ENCODE assay signal across 17 cellular contexts in the genomic region with DNA sequence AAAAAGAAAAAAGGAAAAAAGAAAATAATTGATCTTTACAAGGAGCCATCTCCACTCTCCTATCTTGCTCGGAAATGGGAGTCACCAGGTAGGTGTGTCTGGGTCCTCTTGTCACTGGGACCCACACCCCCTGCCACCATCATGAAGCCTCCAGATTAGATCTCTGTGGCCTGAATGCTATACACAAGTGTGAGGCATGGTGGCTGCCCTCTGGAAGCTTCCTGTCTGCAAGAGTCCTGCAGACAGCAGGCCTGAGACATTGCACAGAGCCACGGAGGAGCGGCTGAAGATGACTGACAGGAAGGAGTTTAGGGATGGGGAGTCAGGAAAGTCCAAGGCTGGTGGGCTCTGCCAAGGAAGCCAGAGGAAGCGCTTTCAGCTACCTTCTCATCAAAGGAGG. TPM values are rescaled to one million over a fixed set of nuclear protein-coding genes. Genes with fewer than 3 reads are reported as not detected.
DNase-seq lines count a peak whose midpoint lies in the region; ATAC-seq and TF ChIP-seq lines count a peak whose summit lies in the region.
"Had no signal": no experiment of that assay in that cellular context is flagged by ENCODE, and none has a peak within 500 bp of the region (broad histone marks: within the 10 kb centered on the region; RNA-seq: fewer than 3 reads in every experiment).

No MANE protein-coding gene starts in this region.

- H3K27ac ChIP-seq in left ventricle myocardium inferior (replicated peaks) (peak overlapping the region; percentile 94), right atrium auricular region (no peak overlapping the region), cingulate gyrus (ENCODE audit: low read depth, low read length) (peak overlapping the region; percentile 89), neuronal stem cell (replicated peaks; ENCODE audit: low read length) (no peak overlapping the region), temporal lobe (ENCODE audit: low read depth, low read length) (peak overlapping the region; percentile 98)
- H3K27ac ChIP-seq: 22Rv1, BLaER1 had no signal

- peak overlapping the region; percentile 2 for H3K9ac ChIP-seq in neuronal stem cell (ENCODE audit: low read depth, low read length, poor library complexity)
- H3K9ac ChIP-seq: BLaER1 had no signal

- no peaks in the 10 kb centered on the region for H3K9me3 ChIP-seq in left ventricle myocardium inferior (replicated peaks)
- H3K9me3 ChIP-seq in right atrium auricular region, result no peaks in the 10 kb centered on the region
- no peaks in the 10 kb centered on the region for H3K9me3 ChIP-seq in neuronal stem cell (replicated peaks in 1 of 2; ENCODE audit: control insufficient read depth in 2 of 2, insufficient read depth in 1 of 2, low read depth in 1 of 2, low read length in 2 of 2)
- H3K9me3 ChIP-seq: BLaER1 had no signal

- H4K91ac ChIP-seq in neuronal stem cell (ENCODE audit: low read depth, low read length, poor library complexity), result no peak overlapping the region

- H4K8ac ChIP-seq in neuronal stem cell (ENCODE audit: low read depth, low read length), result no peak overlapping the region

- H3K4me1 ChIP-seq in left ventricle myocardium inferior, result peaks cover 99% of the 10 kb centered on the region
- peaks cover 0 to 85% of the 10 kb centered on the region in 2 donors for H3K4me1 ChIP-seq in right atrium auricular region
- H3K4me1 ChIP-seq in neuronal stem cell (ENCODE audit: control insufficient read depth in 2 of 2, insufficient read depth in 1 of 2, low read depth in 1 of 2, low read length in 2 of 2), result peaks cover 0 to 21% of the 10 kb centered on the region in 2 donors

- intact Hi-C loops in left ventricle myocardium inferior (cut with micrococcal nuclease), result no loop called here

- no peak overlapping the region for H3K4me2 ChIP-seq in neuronal stem cell (ENCODE audit: insufficient read depth, low read length, poor library complexity, severe bottlenecking)

- no peak for DNase-seq in left ventricle myocardium inferior
- DNase-seq in right atrium auricular region (ENCODE audit: low spot score), result no peak
- no peak for DNase-seq in neuronal stem cell (ENCODE audit: low spot score)
- DNase-seq in DMS79 treated with DMSO at 0.1 percent for 48 hours (lab: John Stamatoyannopoulos, UW), result no peak
- DNase-seq in foreskin fibroblast, result no peak
- DNase-seq: CD4-positive, alpha-beta memory T cell; DMS153; DMS79; GF-D8; GOT3; H9; IMR-90 had no signal

- no peak overlapping the region for H3K4ac ChIP-seq in neuronal stem cell (ENCODE audit: low read length)

- no peak overlapping the region for H3K14ac ChIP-seq in neuronal stem cell (ENCODE audit: low read length)

- H3K4me3 ChIP-seq in left ventricle myocardium inferior, result no peak overlapping the region
- H3K4me3 ChIP-seq in right atrium auricular region, result no peak overlapping the region
- H3K4me3 ChIP-seq in neuronal stem cell (ENCODE audit: low read length in 2 of 2), result no peak overlapping the region
- H3K4me3 ChIP-seq in foreskin fibroblast (ENCODE audit: low read depth in 1 of 2, low read length in 2 of 2), result no peak overlapping the region
- H3K4me3 ChIP-seq: BLaER1 had no signal

- TF ChIP-seq CTCF in left ventricle myocardium inferior (IDR thresholded peaks at IDR 0.05; ENCODE audit: borderline replicate concordance) (no peak), right atrium auricular region (IDR thresholded peaks at IDR 0.05) (no peak), foreskin fibroblast (IDR thresholded peaks at IDR 0.05; ENCODE audit: low read depth, low read length) (no peak)

- no peak overlapping the region for H2BK5ac ChIP-seq in neuronal stem cell (ENCODE audit: low read length)

- peaks cover 20% of the 10 kb centered on the region for H3K36me3 ChIP-seq in left ventricle myocardium inferior
- peaks cover 23% of the 10 kb centered on the region for H3K36me3 ChIP-seq in right atrium auricular region
- H3K36me3 ChIP-seq in neuronal stem cell (replicated peaks in 1 of 2; ENCODE audit: control insufficient read depth in 2 of 2, insufficient read depth in 2 of 2, low read length in 2 of 2), result peaks cover 0 to 8% of the 10 kb centered on the region in 2 donors

- H3K27me3 ChIP-seq in left ventricle myocardium inferior (ENCODE audit: low read depth) (no peaks in the 10 kb centered on the region), right atrium auricular region (no peaks in the 10 kb centered on the region), neuronal stem cell (ENCODE audit: control insufficient read depth in 3 of 3, insufficient read depth in 3 of 3, low read depth in 1 of 3, low read length in 3 of 3) (peaks cover 0 to 33% (median 0%) of the 10 kb centered on the region in 3 experiments)
- H3K27me3 ChIP-seq: BLaER1 had no signal

- WGBS in neuronal stem cell (ENCODE audit: extremely low coverage in 2 of 2, insufficient read length in 2 of 2, insufficient replicate concordance in 1 of 2), 2 donors, result no CpG with 5 or more reads among the region's 4 CpGs

- H3K18ac ChIP-seq in neuronal stem cell (ENCODE audit: low read length), result no peak overlapping the region

- no peak overlapping the region for H2BK120ac ChIP-seq in neuronal stem cell (ENCODE audit: low read depth, low read length)

- ATAC-seq in HG02981 (IDR thresholded peaks at IDR 0.05; ENCODE audit: unreplicated experiment), result no peak

- H2AFZ ChIP-seq in neuronal stem cell (ENCODE audit: low read length), result no peak overlapping the region

- H2BK12ac ChIP-seq in neuronal stem cell (ENCODE audit: low read length), result no peak overlapping the region

- H3K79me1 ChIP-seq in neuronal stem cell (ENCODE audit: low read depth, low read length), result peaks cover 2% of the 10 kb centered on the region

- no peak overlapping the region for H2AK5ac ChIP-seq in neuronal stem cell (ENCODE audit: low read depth, low read length)

- H3K23ac ChIP-seq in neuronal stem cell (ENCODE audit: low read depth, low read length, poor library complexity), result no peak overlapping the region

- H2BK15ac ChIP-seq in neuronal stem cell (ENCODE audit: low read length), result no peak overlapping the region

RNA-seq across cellular contexts. Expression of gene CDK18, which starts 16.2 kb away (rescaled TPM):
- total RNA-seq in left ventricle myocardium inferior (179 TPM), right atrium auricular region (100 to 1,000 TPM in 1 of 2 donors, 10 to 100 TPM in 1; 85.6 to 116 TPM), temporal lobe (1.2 TPM)
- 25.8 TPM for polyA plus RNA-seq in neuronal stem cell (2013, experiment 1 of 2)
- polyA plus RNA-seq in neuronal stem cell (2013, experiment 2 of 2), result 25.5 TPM

Comparison
In these comparisons a context has a peak if more than half of its experiments do, and no peak if none do; other contexts are left out.
1. H3K27ac ChIP-seq: peak in left ventricle myocardium inferior (single experiment), cingulate gyrus (single experiment) and temporal lobe (single experiment); none in right atrium auricular region (0 of 2) and neuronal stem cell (single experiment).
2. RNA of gene CDK18, which starts 16.2 kb away (total RNA-seq): 179 TPM in left ventricle myocardium inferior (single experiment) and 85.6 to 116 TPM in right atrium auricular region; 1.2 TPM in temporal lobe (single experiment); every median in the first group is over 10 times any median in the second.